In the genomic region with DNA sequence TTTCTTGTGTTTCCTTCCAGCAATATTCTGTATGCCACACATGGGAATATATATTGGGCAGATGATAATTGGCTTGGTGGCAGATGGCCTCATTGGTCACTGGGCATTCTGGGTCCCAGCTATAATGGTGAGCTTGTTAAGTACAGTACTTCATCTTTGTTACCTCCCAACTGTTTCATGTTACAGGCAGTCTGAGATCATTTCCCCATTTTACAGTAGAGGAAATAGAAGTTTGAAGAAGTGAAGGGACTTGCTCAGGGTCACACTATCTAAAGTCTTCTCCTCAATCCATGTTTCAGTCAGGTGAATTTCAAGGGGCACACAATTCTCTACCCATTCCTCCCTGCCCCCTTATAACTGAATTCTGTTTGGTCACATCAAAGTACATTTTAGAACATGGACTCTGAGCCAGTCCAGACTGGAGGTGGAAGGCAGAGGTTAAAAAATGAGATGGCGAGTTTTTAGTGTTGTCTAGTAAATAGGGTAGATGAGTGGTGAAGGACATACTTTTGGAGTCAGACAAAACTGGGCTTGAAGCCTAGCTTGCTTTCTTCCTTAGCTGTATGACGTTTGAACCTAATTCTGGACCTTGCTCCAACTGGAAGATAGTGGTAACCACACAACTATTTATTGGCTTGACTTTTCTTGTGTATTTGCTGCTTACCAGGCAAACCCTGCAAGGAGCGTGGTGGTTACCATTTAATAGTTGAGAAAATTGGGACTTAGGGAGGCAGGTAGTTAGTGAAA, we compare ENCODE assay signal across 10 cellular contexts.
"Had no signal": no experiment of that assay in that cellular context is flagged by ENCODE, and none has a peak within 500 bp of the region (broad histone marks: within the 10 kb centered on the region; RNA-seq: fewer than 3 reads in every experiment).

No MANE protein-coding gene starts in this region.

- ATAC-seq: pancreas had no signal

- DNase-seq: activated CD4-positive, alpha-beta T cell treated with anti-CD3 and anti-CD28 coated beads, Interleukin-2, amount 50 U/mL, for 1 hour; caudate nucleus; colonic mucosa; effector CD4-positive, alpha-beta T cell; mesendoderm; pancreas; SK-N-SH; T-helper 2 cell; trophoblast cell had no signal

- H3K27ac ChIP-seq: colonic mucosa, pancreas, skin epidermis had no signal

- H3K4me1 ChIP-seq: colonic mucosa had no signal

- H3K27me3 ChIP-seq: colonic mucosa, pancreas had no signal
